In the genomic region with DNA sequence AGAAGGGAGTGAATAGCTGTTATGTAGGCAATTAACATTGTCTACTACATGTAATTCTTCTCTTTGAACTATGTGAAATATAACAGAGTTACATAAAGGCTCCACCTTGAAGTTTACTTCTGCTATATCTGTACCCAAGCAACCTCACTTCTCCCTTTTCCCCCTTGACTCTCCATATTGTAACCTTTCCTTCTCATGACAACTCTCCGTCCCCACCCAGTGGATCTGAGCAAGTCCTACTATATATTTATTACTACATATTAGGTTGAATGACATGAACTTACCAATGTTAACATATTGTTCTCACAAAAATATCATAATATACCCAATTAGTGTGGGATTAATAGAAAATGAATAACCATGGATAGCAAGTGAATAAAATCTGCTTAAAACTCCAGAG, we compare ENCODE assay signal across 8 cellular contexts.
DNase-seq lines count a peak whose midpoint lies in the region; ATAC-seq, FAIRE-seq and TF ChIP-seq lines count a peak whose summit lies in the region.

No MANE protein-coding gene starts in this region.

- H3K27ac ChIP-seq in GM12878 (ENCODE audit: control insufficient read depth, insufficient read depth) (no peak overlapping the region), psoas muscle (no peak overlapping the region), foreskin keratinocyte (no peak overlapping the region)

- no peaks in the 10 kb centered on the region for H3K79me2 ChIP-seq in GM12878 (ENCODE audit: control insufficient read depth, insufficient read depth, low read length)

- peaks cover 2% of the 10 kb centered on the region for H3K9me3 Mint-ChIP-seq in glutamatergic neuron (ENCODE audit: unreplicated experiment)

- H3K4me3 Mint-ChIP-seq in glutamatergic neuron (ENCODE audit: unreplicated experiment), result no peak overlapping the region

- no peaks in the 10 kb centered on the region for H3K36me3 ChIP-seq in GM12878 (ENCODE audit: control insufficient read depth in 2 of 2, insufficient read depth in 2 of 2, low read length in 1 of 2)
- H3K36me3 ChIP-seq in psoas muscle (ENCODE audit: insufficient read depth in 1 of 2, low read depth in 1 of 2), result no peaks in the 10 kb centered on the region

- H3K27me3 ChIP-seq in GM12878 (replicated peaks in 1 of 2; ENCODE audit: control insufficient read depth in 2 of 2, insufficient read depth in 2 of 2, low read length in 1 of 2) (no peaks in the 10 kb centered on the region), psoas muscle (ENCODE audit: insufficient read depth in 3 of 3, low read length in 2 of 3) (peaks cover 0 to 3% (median 0%) of the 10 kb centered on the region in 3 donors), foreskin keratinocyte (no peaks in the 10 kb centered on the region)

- no peak for TF ChIP-seq EP300 in GM12878 (IDR thresholded peaks at IDR 0.05; ENCODE audit: borderline replicate concordance in 1 of 2, control insufficient read depth in 1 of 2, low read depth in 2 of 2, low read length in 2 of 2)

- H4K20me1 ChIP-seq in GM12878 (ENCODE audit: control insufficient read depth, insufficient read depth), result no peaks in the 10 kb centered on the region

- WGBS in GM12878 (ENCODE audit: insufficient coverage, insufficient replicate concordance, low lambda C conversion rate, missing lambda C conversion rate), result 0% methylated on average over 1 of the region's 1 CpG
- WGBS in psoas muscle, 3 donors, result 48 to 74% (median 51%) methylated on average over 1 of the region's 1 CpG

- peak; percentile 92 for TF ChIP-seq RAD21 in GM12878 (IDR thresholded peaks at IDR 0.05; ENCODE audit: insufficient read depth, low read depth, low read length)

- H3K36me3 Mint-ChIP-seq in glutamatergic neuron (ENCODE audit: unreplicated experiment), result peaks cover 7% of the 10 kb centered on the region

- H3K4me3 ChIP-seq in GM12878 (no peak overlapping the region), psoas muscle (no peak overlapping the region)

- no peaks in the 10 kb centered on the region for H3K4me1 Mint-ChIP-seq in glutamatergic neuron (ENCODE audit: low read depth, unreplicated experiment)

- DNase-seq in stimulated activated CD4-positive, alpha-beta T cell treated with anti-CD3 and anti-CD28 coated beads, Interleukin-12 subunit alpha, Interleukin-12 subunit beta, amount 100 ng/mL, for 4 hours, result peak; percentile 4
- DNase-seq in stimulated activated CD4-positive, alpha-beta T cell treated with anti-CD3 and anti-CD28 coated beads, Interleukin-2, amount 100 ng/mL, for 24 hours, result no peak
- DNase-seq in GM12878 (ENCODE audit: low read depth, low spot score) (peak; percentile 3), psoas muscle (no peak), foreskin keratinocyte (no peak), H4 (ENCODE audit: low spot score) (no peak), glutamatergic neuron (no peak)

- peak; percentile 94 for ATAC-seq in GM12878
- ATAC-seq in psoas muscle, result peak in 3 of 4 donors; percentile 49 to 83 (median 72)
- no peak for ATAC-seq in foreskin keratinocyte

- POLR2A ChIA-PET in GM12878 (lab: Charles Lee), result no interaction called here

- RAD21 ChIA-PET in GM12878 (lab: Charles Lee; ENCODE audit: unreplicated experiment), result interaction anchor here (1.0 to 3.0 kb wide), 3 partner anchors 66 to 229 kb away, joined by 3 to 25 read pairs (median 6); no protein-coding TSS in a partner anchor

- no peak overlapping the region for H3K27ac Mint-ChIP-seq in glutamatergic neuron (ENCODE audit: unreplicated experiment)

- H3K9ac ChIP-seq in GM12878 (ENCODE audit: control insufficient read depth, insufficient read depth, low read length), result no peak overlapping the region

- in situ Hi-C loops in GM12878 (cut with MboI), result loop anchor here (5.0 kb wide), 1 partner anchor 178 kb away; no protein-coding TSS in a partner anchor

- H3K4me1 ChIP-seq in GM12878 (ENCODE audit: control insufficient read depth, insufficient read depth, low read length), result no peaks in the 10 kb centered on the region
- no peaks in the 10 kb centered on the region for H3K4me1 ChIP-seq in psoas muscle
- H3K4me1 ChIP-seq in foreskin keratinocyte, result no peaks in the 10 kb centered on the region

- no peak for FAIRE-seq in GM12878 (lab: Jason Lieb, UNC)

- no peak overlapping the region for H3K4me2 ChIP-seq in GM12878 (ENCODE audit: control insufficient read depth, insufficient read depth)

- TF ChIP-seq POLR2A in GM12878 (IDR thresholded peaks at IDR 0.05; ENCODE audit: low read depth, low read length), result no peak

- SMC1A ChIA-PET in GM12878 (lab: Charles Lee; ENCODE audit: uncharacterized antibody, unreplicated experiment), result interaction anchor here (0.7 to 3.4 kb wide), 9 partner anchors 9 to 1283 kb away, joined by 3 to 36 read pairs (median 3); no protein-coding TSS in a partner anchor

- no TSS peak for BruUV-seq in GM12878 (replicated peaks; lab: Mats Ljungman, UMichigan)

- H3K9me3 ChIP-seq in GM12878 (replicated peaks; ENCODE audit: control insufficient read depth, insufficient read depth, low read length) (no peaks in the 10 kb centered on the region), psoas muscle (no peaks in the 10 kb centered on the region)

- intact Hi-C loops in GM12878 (cut with micrococcal nuclease; ENCODE audit: unreplicated experiment), result loop anchor here (1.0 kb wide), 1 partner anchor 182 kb away; no protein-coding TSS in a partner anchor
- intact Hi-C loops in psoas muscle (cut with DNase I), result loop anchor here in 1 of 2 donors (5.0 kb wide), 1 partner anchor 178 kb away; no protein-coding TSS in a partner anchor

- CTCF ChIA-PET in GM12878 (lab: Yijun Ruan, JAX), result interaction anchor here (0.6 to 2.7 kb wide), 12 partner anchors 7 to 242 kb away, joined by 3 to 18 read pairs (median 4); a partner anchor contains a TSS

- peak; percentile 72 for TF ChIP-seq CTCF in LNCAP (IDR thresholded peaks at IDR 0.05)
- TF ChIP-seq CTCF in GM12878 (IDR thresholded peaks at IDR 0.05 in 2 of 3, conservative IDR thresholded peaks at IDR 0.05 in 1 of 3; ENCODE audit: control insufficient read depth in 2 of 3, extremely low read depth in 1 of 3, insufficient read depth in 1 of 3, low read depth in 3 of 3, low read length in 3 of 3), result peak; percentile 31 to 62 (median 33); a peak in 4 of 6 replicates
- peak; percentile 36 for TF ChIP-seq CTCF in psoas muscle (IDR thresholded peaks at IDR 0.05)
- no peak for TF ChIP-seq CTCF in foreskin keratinocyte (conservative IDR thresholded peaks at IDR 0.05)
- TF ChIP-seq CTCF in glutamatergic neuron (IDR thresholded peaks at IDR 0.05; ENCODE audit: partially characterized antibody, unreplicated experiment), result no peak

- no peaks in the 10 kb centered on the region for H3K27me3 Mint-ChIP-seq in glutamatergic neuron (ENCODE audit: unreplicated experiment)

- H2AFZ ChIP-seq in GM12878 (ENCODE audit: control insufficient read depth, low read depth, low read length), result no peak overlapping the region

TF ChIP-seq in GM12878, 131 proteins besides CTCF, POLR2A, EP300 and RAD21:
- peak; percentile 12; the same call in 1 of the 2 replicates for TF ChIP-seq SPI1 (IDR thresholded peaks at IDR 0.05; ENCODE audit: borderline replicate concordance, insufficient read depth, low read depth, low read length)
- TF ChIP-seq RCOR1 (conservative IDR thresholded peaks at IDR 0.05; ENCODE audit: low read depth, low read length), result no peak
- TF ChIP-seq SMC3 (IDR thresholded peaks at IDR 0.05; ENCODE audit: borderline replicate concordance, low read length), result peak; percentile 65; the same call in 1 of the 2 replicates

Comparison
In these comparisons a context has a peak if more than half of its experiments do, and no peak if none do; other contexts are left out.
1. DNase-seq: peak in stimulated activated CD4-positive, alpha-beta T cell treated with anti-CD3 and anti-CD28 coated beads, Interleukin-12 subunit alpha, Interleukin-12 subunit beta, amount 100 ng/mL, for 4 hours (single experiment) and GM12878 (single experiment); none in stimulated activated CD4-positive, alpha-beta T cell treated with anti-CD3 and anti-CD28 coated beads, Interleukin-2, amount 100 ng/mL, for 24 hours (0 of 2), psoas muscle (0 of 2), foreskin keratinocyte (0 of 2), H4 (single experiment) and glutamatergic neuron (single experiment).
2. CTCF ChIP-seq: peak in LNCAP (single experiment), GM12878 (3 of 3) and psoas muscle (single experiment); none in foreskin keratinocyte (single experiment) and glutamatergic neuron (single experiment).